In genomic region chr2:5464657-5465056, GRCh38 we compare ENCODE assay signal across 40 cellular contexts.
"Had no signal": no experiment of that assay in that cellular context is flagged by ENCODE, and none has a peak within 500 bp of the region (broad histone marks: within the 10 kb centered on the region; RNA-seq: fewer than 3 reads in every experiment).

No MANE protein-coding gene starts in this region.

- H3K4me3 ChIP-seq: Peyer's patch, SJSA1 had no signal

- H3K4me2 ChIP-seq: KMS-11 had no signal

- DNase-seq: activated CD4-positive, alpha-beta memory T cell treated with anti-CD3 and anti-CD28 coated beads, Interleukin-2, amount 10 ng/mL, durations not matched to agents 7 days and 5 days; activated CD4-positive, alpha-beta T cell treated with anti-CD3 and anti-CD28 coated beads for 1 hour; activated CD4-positive, alpha-beta T cell treated with anti-CD3 and anti-CD28 coated beads for 48 hours; activated CD4-positive, CD25-positive, alpha-beta regulatory T cell; activated CD8-positive, alpha-beta memory T cell treated with anti-CD3 and anti-CD28 coated beads for 24 hours; activated CD8-positive, alpha-beta memory T cell treated with anti-CD3 and anti-CD28 coated beads, Interleukin-2, amount 10 ng/mL, durations not matched to agents 7 days and 5 days; activated effector memory CD4-positive, alpha-beta T cell treated with anti-CD3 and anti-CD28 coated beads, Interleukin-2, amount 50 U/mL, for 16 hours; activated naive CD4-positive, alpha-beta T cell; activated naive CD4-positive, alpha-beta T cell treated with anti-CD3 and anti-CD28 coated beads, Interleukin-2, amount 50 U/mL, for 16 hours; activated naive CD8-positive, alpha-beta T cell treated with anti-CD3 and anti-CD28 coated beads for 36 hours; activated T-cell treated with anti-CD3 and anti-CD28 coated beads, Interleukin-2, amount 50 U/mL, for 1 hour; activated T-cell treated with anti-CD3 and anti-CD28 coated beads, Interleukin-2, amount 50 U/mL, for 72 hours; amniotic stem cell; aorta; caudate nucleus; MM.1S; MV-4-11; NCI-H1092; NCI-H1436 treated with DMSO at 0.1 percent for 48 hours; NCI-H1694 treated with DMSO at 0.1 percent for 48 hours; NCI-H2029; NCI-H2107; NCI-H2171; NCI-H510A; NCI-H526; NCI-H748 treated with DMSO at 0.1 percent for 48 hours; NK-92 treated with Interleukin-12 subunit alpha and Interleukin-12 subunit beta, amount 100 ng/mL, for 24 hours; PC-3; Peyer's patch; RPMI8226; SHP77 treated with DMSO at 0.1 percent for 48 hours; SW 1271; T-helper 1 cell; T-helper 2 cell; T-helper 9 cell; WERI-Rb-1 had no signal

- H3K36me3 ChIP-seq: Peyer's patch, SJSA1, WERI-Rb-1 had no signal

- H3K36me3 Mint-ChIP-seq: activated CD8-positive, alpha-beta memory T cell treated with anti-CD3 and anti-CD28 coated beads, Interleukin-2, amount 10 ng/mL, durations not matched to agents 7 days and 5 days; activated naive CD8-positive, alpha-beta T cell treated with anti-CD3 and anti-CD28 coated beads for 36 hours; brain had no signal

- H3K27me3 Mint-ChIP-seq: activated CD4-positive, alpha-beta memory T cell treated with anti-CD3 and anti-CD28 coated beads, Interleukin-2, amount 10 ng/mL, durations not matched to agents 7 days and 5 days; activated CD8-positive, alpha-beta memory T cell treated with anti-CD3 and anti-CD28 coated beads, Interleukin-2, amount 10 ng/mL, durations not matched to agents 7 days and 5 days; activated naive CD8-positive, alpha-beta T cell treated with anti-CD3 and anti-CD28 coated beads for 36 hours; activated T-helper 17 cell treated with anti-CD3 and anti-CD28 coated beads, Interleukin-2, amount 50 U/mL, for 72 hours had no signal

- H3K4me1 Mint-ChIP-seq: activated CD4-positive, alpha-beta memory T cell treated with anti-CD3 and anti-CD28 coated beads, Interleukin-2, amount 10 ng/mL, durations not matched to agents 7 days and 5 days; activated CD8-positive, alpha-beta memory T cell treated with anti-CD3 and anti-CD28 coated beads, Interleukin-2, amount 10 ng/mL, durations not matched to agents 7 days and 5 days; activated naive CD8-positive, alpha-beta T cell treated with anti-CD3 and anti-CD28 coated beads for 36 hours; activated T-helper 17 cell treated with anti-CD3 and anti-CD28 coated beads, Interleukin-2, amount 50 U/mL, for 72 hours had no signal

- H3K9me3 Mint-ChIP-seq: activated naive CD8-positive, alpha-beta T cell treated with anti-CD3 and anti-CD28 coated beads for 36 hours; activated T-cell treated with anti-CD3 and anti-CD28 coated beads, Interleukin-2, amount 50 U/mL, for 72 hours had no signal

- H3K27ac Mint-ChIP-seq: activated CD4-positive, alpha-beta memory T cell treated with anti-CD3 and anti-CD28 coated beads, Interleukin-2, amount 10 ng/mL, durations not matched to agents 7 days and 5 days; activated CD8-positive, alpha-beta memory T cell treated with anti-CD3 and anti-CD28 coated beads, Interleukin-2, amount 10 ng/mL, durations not matched to agents 7 days and 5 days; activated naive CD8-positive, alpha-beta T cell treated with anti-CD3 and anti-CD28 coated beads for 36 hours; activated T-cell treated with anti-CD3 and anti-CD28 coated beads, Interleukin-2, amount 50 U/mL, for 72 hours; activated T-helper 17 cell treated with anti-CD3 and anti-CD28 coated beads, Interleukin-2, amount 50 U/mL, for 72 hours had no signal

- H3K4me1 ChIP-seq: Peyer's patch, SJSA1 had no signal

- ATAC-seq: activated CD8-positive, alpha-beta memory T cell treated with anti-CD3 and anti-CD28 coated beads, Interleukin-2, amount 10 ng/mL, durations not matched to agents 7 days and 5 days; activated T-cell treated with anti-CD3 and anti-CD28 coated beads, Interleukin-2, amount 50 U/mL, for 72 hours; activated T-helper 17 cell treated with anti-CD3 and anti-CD28 coated beads, Interleukin-2, amount 50 U/mL, for 72 hours; PC-3 had no signal

- H3K27me3 ChIP-seq: Peyer's patch, SJSA1 had no signal

- H3K4me3 Mint-ChIP-seq: activated CD4-positive, alpha-beta memory T cell treated with anti-CD3 and anti-CD28 coated beads, Interleukin-2, amount 10 ng/mL, durations not matched to agents 7 days and 5 days; activated CD8-positive, alpha-beta memory T cell treated with anti-CD3 and anti-CD28 coated beads, Interleukin-2, amount 10 ng/mL, durations not matched to agents 7 days and 5 days; activated naive CD8-positive, alpha-beta T cell treated with anti-CD3 and anti-CD28 coated beads for 36 hours; activated T-cell treated with anti-CD3 and anti-CD28 coated beads, Interleukin-2, amount 50 U/mL, for 72 hours; activated T-helper 17 cell treated with anti-CD3 and anti-CD28 coated beads, Interleukin-2, amount 50 U/mL, for 72 hours; brain had no signal

- H3K27ac ChIP-seq: KMS-11, Peyer's patch, SJSA1, WERI-Rb-1 had no signal
